8 cellular contexts compared by ENCODE assay signal in the genomic region with DNA sequence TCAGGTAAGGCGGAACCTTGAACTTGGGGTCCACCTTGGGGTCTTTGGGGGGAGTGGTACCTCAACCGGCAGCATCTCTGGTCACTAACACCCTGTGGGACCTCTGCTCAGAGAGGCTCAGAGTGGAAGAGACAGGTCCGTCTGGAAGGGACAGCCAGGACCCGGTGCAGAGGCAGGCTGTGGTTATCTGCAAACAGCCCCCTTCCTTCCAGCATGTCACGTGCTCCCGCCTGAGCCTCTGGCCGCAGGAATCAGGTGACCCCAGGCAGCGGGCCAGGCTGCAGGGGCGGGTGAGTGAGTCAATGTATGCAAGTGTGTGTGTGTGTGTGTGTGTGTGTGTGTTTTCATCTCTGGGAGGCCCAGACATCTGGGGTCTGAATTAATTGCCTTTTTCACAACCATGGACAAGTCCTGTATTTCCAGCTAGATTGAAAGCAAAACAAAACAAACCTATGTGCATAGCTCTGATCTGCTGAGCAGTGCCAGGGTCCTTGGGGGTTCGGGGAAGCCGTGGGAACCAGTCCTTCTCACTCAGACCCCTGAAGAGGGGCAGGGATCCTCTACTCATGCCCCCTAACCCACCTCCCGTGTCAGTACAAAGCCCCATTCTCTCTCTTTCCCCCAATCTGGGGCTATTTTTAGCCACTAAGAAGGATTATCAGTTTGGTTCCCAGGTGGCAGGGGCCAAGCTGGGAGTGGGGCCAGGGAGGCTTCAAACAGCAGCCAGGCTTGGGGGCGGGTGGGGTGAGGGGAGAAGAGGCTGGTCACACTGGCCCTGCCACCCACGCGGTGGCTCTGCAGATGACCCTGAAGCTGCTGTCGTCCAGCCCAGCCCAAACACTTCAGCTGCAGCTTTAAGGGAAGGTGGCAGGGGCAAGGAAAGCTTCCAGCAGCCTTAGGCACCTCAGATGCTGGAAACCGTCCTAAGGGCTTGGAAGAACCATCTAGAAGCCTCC. TPM values are rescaled to one million over a fixed set of nuclear protein-coding genes. Genes with fewer than 3 reads are reported as not detected.
DNase-seq lines count a peak whose midpoint lies in the region; ATAC-seq and TF ChIP-seq lines count a peak whose summit lies in the region.

No MANE protein-coding gene starts in this region.

- no peak for TF ChIP-seq CTCF in BE2C (IDR thresholded peaks at IDR 0.05; ENCODE audit: low read depth, low read length)
- no peak for TF ChIP-seq CTCF in GM20000 (IDR thresholded peaks at IDR 0.05; ENCODE audit: extremely low read depth, missing control alignments)
- no peak for TF ChIP-seq CTCF in right lobe of liver (IDR thresholded peaks at IDR 0.05)

- peak overlapping the region; percentile 34 for H3K27ac Mint-ChIP-seq in activated CD4-positive, alpha-beta T cell treated with anti-CD3 and anti-CD28 coated beads, Interleukin-2, amount 10 ng/mL, durations not matched to agents 7 days and 5 days

- H3K27me3 ChIP-seq in BE2C = no peaks in the 10 kb centered on the region
- H3K27me3 ChIP-seq in duodenal mucosa (ENCODE audit: control insufficient read depth in 1 of 2, insufficient read depth in 2 of 2, low read length in 2 of 2) = no peaks in the 10 kb centered on the region
- H3K27me3 ChIP-seq in right lobe of liver = no peaks in the 10 kb centered on the region

- no peak for TF ChIP-seq POLR2A in right lobe of liver (IDR thresholded peaks at IDR 0.05)

- 13% methylated on average over 6 of the region's 17 CpGs for WGBS in right lobe of liver (ENCODE audit: insufficient coverage, low coverage, low lambda C conversion rate, missing lambda C conversion rate)

- H3K4me3 ChIP-seq in BE2C (ENCODE audit: low read depth, low read length) = peak overlapping the region; percentile 32
- H3K4me3 ChIP-seq in duodenal mucosa (ENCODE audit: low read depth in 1 of 2, low read length in 2 of 2) = peak overlapping the region in 1 of 2 donors; percentile 47
- no peak overlapping the region for H3K4me3 ChIP-seq in right lobe of liver

- CTCF ChIA-PET in activated CD4-positive, alpha-beta T cell treated with anti-CD3 and anti-CD28 coated beads, Interleukin-2, amount 10 ng/mL, durations not matched to agents 7 days and 5 days (lab: Charles Lee) = interaction anchor here (1.3 to 1.6 kb wide), 3 partner anchors 10 to 45 kb away, joined by 3 to 7 read pairs (median 4); no protein-coding TSS in a partner anchor

- intact Hi-C loops in right lobe of liver (cut with DNase I) = no loop called here

- H3K9me3 Mint-ChIP-seq in activated CD4-positive, alpha-beta T cell treated with anti-CD3 and anti-CD28 coated beads, Interleukin-2, amount 10 ng/mL, durations not matched to agents 7 days and 5 days = peaks cover 19% of the 10 kb centered on the region

- H3K4me3 Mint-ChIP-seq in activated CD4-positive, alpha-beta T cell treated with anti-CD3 and anti-CD28 coated beads, Interleukin-2, amount 10 ng/mL, durations not matched to agents 7 days and 5 days = no peak overlapping the region

- H3K9ac ChIP-seq in duodenal mucosa (ENCODE audit: low read depth in 1 of 2, low read length in 2 of 2) = peak overlapping the region; percentile 12 to 37

- H3K4me1 ChIP-seq in BE2C (peaks cover 5% of the 10 kb centered on the region; the same call in 1 of the 2 replicates), duodenal mucosa (ENCODE audit: control insufficient read depth in 1 of 2, insufficient read depth in 2 of 2, low read length in 2 of 2) (peaks cover 15 to 18% of the 10 kb centered on the region in 2 donors), right lobe of liver (peaks cover 0 to 37% (median 8%) of the 10 kb centered on the region in 4 donors)

- POLR2A ChIA-PET in activated CD4-positive, alpha-beta T cell treated with anti-CD3 and anti-CD28 coated beads, Interleukin-2, amount 10 ng/mL, durations not matched to agents 7 days and 5 days (lab: Charles Lee) = no interaction called here

- ATAC-seq in right lobe of liver (peak; percentile 86 to 89 (median 88)), HG03045 (IDR thresholded peaks at IDR 0.05; ENCODE audit: unreplicated experiment) (no peak)

- H3K27ac ChIP-seq in duodenal mucosa (ENCODE audit: low read depth, low read length) = peak overlapping the region; percentile 18
- peak overlapping the region; percentile 59 to 77 (median 63) for H3K27ac ChIP-seq in right lobe of liver

- no peaks in the 10 kb centered on the region for H3K36me3 ChIP-seq in BE2C
- no peaks in the 10 kb centered on the region for H3K36me3 ChIP-seq in duodenal mucosa (ENCODE audit: control insufficient read depth in 1 of 2, insufficient read depth in 2 of 2, low read length in 2 of 2)
- no peaks in the 10 kb centered on the region for H3K36me3 ChIP-seq in right lobe of liver

- H3K36me3 Mint-ChIP-seq in activated CD4-positive, alpha-beta T cell treated with anti-CD3 and anti-CD28 coated beads, Interleukin-2, amount 10 ng/mL, durations not matched to agents 7 days and 5 days (ENCODE audit: low read depth) = peaks cover 32% of the 10 kb centered on the region

- DNase-seq in BE2C = peak; percentile 80
- DNase-seq in GM20000 (ENCODE audit: low spot score) = peak; percentile 88
- DNase-seq in NCI-H1105 treated with DMSO at 0.1 percent for 48 hours (lab: John Stamatoyannopoulos, UW) = peak; percentile 52
- peak; percentile 33 for DNase-seq in activated CD4-positive, alpha-beta T cell treated with anti-CD3 and anti-CD28 coated beads, Interleukin-2, amount 10 ng/mL, durations not matched to agents 7 days and 5 days
- peak; percentile 93 to 97 (median 96) for DNase-seq in right lobe of liver
- peak in 2 of 3 experiments; percentile 5 to 33 for DNase-seq in stimulated activated CD4-positive, alpha-beta T cell treated with anti-CD3 and anti-CD28 coated beads, TNF-alpha, amount 100 ng/mL, for 24 hours (ENCODE audit: low read depth in 3 of 3)

- no peaks in the 10 kb centered on the region for H3K27me3 Mint-ChIP-seq in activated CD4-positive, alpha-beta T cell treated with anti-CD3 and anti-CD28 coated beads, Interleukin-2, amount 10 ng/mL, durations not matched to agents 7 days and 5 days

- H3K9me3 ChIP-seq in BE2C = no peaks in the 10 kb centered on the region; the same call in 1 of the 2 replicates
- H3K9me3 ChIP-seq in duodenal mucosa (ENCODE audit: control insufficient read depth in 1 of 2, low read length in 2 of 2) = peaks cover 4 to 10% of the 10 kb centered on the region in 2 donors
- H3K9me3 ChIP-seq in right lobe of liver = no peaks in the 10 kb centered on the region

- H3K4me1 Mint-ChIP-seq in activated CD4-positive, alpha-beta T cell treated with anti-CD3 and anti-CD28 coated beads, Interleukin-2, amount 10 ng/mL, durations not matched to agents 7 days and 5 days = peaks cover 18% of the 10 kb centered on the region

RNA-seq across cellular contexts. Expression of a gene that starts 31.4 kb away (rescaled TPM):
- polyA plus RNA-seq in BE2C (2012; ENCODE audit: insufficient read depth, insufficient read length, low read depth) = 5.1 TPM
- 10 to 100 TPM; 26.7 to 33.1 TPM for total RNA-seq in activated CD4-positive, alpha-beta T cell treated with anti-CD3 and anti-CD28 coated beads, Interleukin-2, amount 10 ng/mL, durations not matched to agents 7 days and 5 days
- total RNA-seq in right lobe of liver = 10 to 100 TPM; 38.6 to 75.4 (median 58.3) TPM

Comparison
In these comparisons a context has a peak if more than half of its experiments do, and no peak if none do; other contexts are left out.
1. DNase-seq: peak in every context shown above with its lines; median percentile 96 in right lobe of liver; 88 in GM20000; 80 in BE2C; 52 in NCI-H1105 treated with DMSO at 0.1 percent for 48 hours; 33 in activated CD4-positive, alpha-beta T cell treated with anti-CD3 and anti-CD28 coated beads, Interleukin-2, amount 10 ng/mL, durations not matched to agents 7 days and 5 days; 19 in stimulated activated CD4-positive, alpha-beta T cell treated with anti-CD3 and anti-CD28 coated beads, TNF-alpha, amount 100 ng/mL, for 24 hours.